Comparison of ENCODE assay signal across 26 cellular contexts in genomic region chr7:157866525-157866924, GRCh38.
"Had no signal": no experiment of that assay in that cellular context is flagged by ENCODE, and none has a peak within 500 bp of the region (broad histone marks: within the 10 kb centered on the region; RNA-seq: fewer than 3 reads in every experiment).

No MANE protein-coding gene starts in this region.

- H3K4me1 ChIP-seq: left lung, lower lobe of right lung, pancreas, prostate gland, suprapubic skin, tibial artery, uterus had no signal

- H3K4me3 ChIP-seq: left lung, lower lobe of right lung, pancreas, prostate gland, skin epidermis, suprapubic skin, thoracic aorta, tibial artery, uterus had no signal

- H3K27ac Mint-ChIP-seq: naive thymus-derived CD8-positive, alpha-beta T cell; nephron; stimulated activated memory B cell treated with anti-CD40 and anti-IgM and Interleukin-4, amounts not matched to agents 10 μg/mL and 1 μg/mL and 100 μg/mL, for 72 hours; type B pancreatic cell had no signal

- FAIRE-seq: keratinocyte, pancreas had no signal

- H3K9me3 ChIP-seq: lower lobe of right lung, pancreas, prostate gland, suprapubic skin, thoracic aorta, uterus had no signal

- H3K36me3 ChIP-seq: lower lobe of right lung, pancreas, prostate gland, suprapubic skin, thoracic aorta, tibial artery, uterus had no signal

- ATAC-seq: left colon; left lung; lower lobe of right lung; naive thymus-derived CD8-positive, alpha-beta T cell; right cardiac atrium; sciatic nerve; stimulated activated memory B cell treated with anti-CD40 and anti-IgM and Interleukin-4, amounts not matched to agents 10 μg/mL and 1 μg/mL and 100 μg/mL, for 72 hours had no signal

- H3K27ac ChIP-seq: left lung, lower lobe of right lung, pancreas, prostate gland, skin epidermis, suprapubic skin, thoracic aorta, tibial artery, uterus had no signal

- H3K4me3 Mint-ChIP-seq: naive thymus-derived CD8-positive, alpha-beta T cell; nephron; neural crest cell; stimulated activated memory B cell treated with anti-CD40 and anti-IgM and Interleukin-4, amounts not matched to agents 10 μg/mL and 1 μg/mL and 100 μg/mL, for 72 hours; type B pancreatic cell had no signal

- H3K27me3 ChIP-seq: left lung, pancreas, suprapubic skin, tibial artery, uterus had no signal

- H3K36me3 Mint-ChIP-seq: stimulated activated memory B cell treated with anti-CD40 and anti-IgM and Interleukin-4, amounts not matched to agents 10 μg/mL and 1 μg/mL and 100 μg/mL, for 72 hours; type B pancreatic cell had no signal

- H3K27me3 Mint-ChIP-seq: naive thymus-derived CD8-positive, alpha-beta T cell; stimulated activated memory B cell treated with anti-CD40 and anti-IgM and Interleukin-4, amounts not matched to agents 10 μg/mL and 1 μg/mL and 100 μg/mL, for 72 hours; type B pancreatic cell had no signal

- H3K9me3 Mint-ChIP-seq: type B pancreatic cell had no signal

- H3K4me1 Mint-ChIP-seq: nephron; stimulated activated memory B cell treated with anti-CD40 and anti-IgM and Interleukin-4, amounts not matched to agents 10 μg/mL and 1 μg/mL and 100 μg/mL, for 72 hours had no signal

- DNase-seq: hippocampal formation; left colon; left lung; lower lobe of right lung; mammary epithelial cell; mesenchymal stem cell; naive thymus-derived CD8-positive, alpha-beta T cell; pancreas; retina; right cardiac atrium; stimulated activated CD4-positive, alpha-beta T cell treated with anti-CD3 and anti-CD28 coated beads, Interleukin-2, amount 100 ng/mL, for 48 hours; stimulated activated CD4-positive, alpha-beta T cell treated with anti-CD3 and anti-CD28 coated beads, Interleukin-4, amount 100 ng/mL, for 4 hours; stimulated activated CD8-positive, alpha-beta memory T cell treated with anti-CD3 and anti-CD28 coated beads, Interleukin-4, amount 100 ng/mL, for 48 hours; stimulated activated naive CD4-positive, alpha-beta T cell treated with Interleukin-2 at 50 U/mL for 16 hours; tibial artery; uterus had no signal
